Comparison of ENCODE assay signal across 8 cellular contexts in genomic region chr5:141992349-141992963, GRCh38. TPM values are rescaled to one million over a fixed set of nuclear protein-coding genes. Genes with fewer than 3 reads are reported as not detected.
DNase-seq lines count a peak whose midpoint lies in the region; ATAC-seq and TF ChIP-seq lines count a peak whose summit lies in the region.

No MANE protein-coding gene starts in this region.

- no peaks in the 10 kb centered on the region for H3K27me3 Mint-ChIP-seq in activated T-cell treated with anti-CD3 and anti-CD28 coated beads, Interleukin-2, amount 50 U/mL, for 4 hours (ENCODE audit: low read depth)
- H3K27me3 Mint-ChIP-seq in type B pancreatic cell: no peaks in the 10 kb centered on the region

- no peak overlapping the region for H3K4me3 Mint-ChIP-seq in activated T-cell treated with anti-CD3 and anti-CD28 coated beads, Interleukin-2, amount 50 U/mL, for 4 hours
- no peak overlapping the region for H3K4me3 Mint-ChIP-seq in type B pancreatic cell

- DNase-seq in HT-29 (ENCODE audit: low spot score) (peak; percentile 89), RKO (ENCODE audit: low spot score) (peak; percentile 64), fibroblast of peridontal ligament (ENCODE audit: extremely low read depth) (peak; percentile 76), occipital lobe (lab: John Stamatoyannopoulos, UW) (peak; percentile 11), type B pancreatic cell (ENCODE audit: extremely low spot score, unreplicated experiment) (no peak), putamen (ENCODE audit: low spot score) (no peak)
- peak; percentile 85 for DNase-seq in activated T-cell treated with anti-CD3 and anti-CD28 coated beads, Interleukin-2, amount 50 U/mL, for 4 hours

- peak; percentile 65 to 69 for ATAC-seq in activated T-cell treated with anti-CD3 and anti-CD28 coated beads, Interleukin-2, amount 50 U/mL, for 4 hours

- peaks cover 7% of the 10 kb centered on the region for H3K4me1 Mint-ChIP-seq in activated T-cell treated with anti-CD3 and anti-CD28 coated beads, Interleukin-2, amount 50 U/mL, for 4 hours (ENCODE audit: low read depth)
- peaks cover 5% of the 10 kb centered on the region for H3K4me1 Mint-ChIP-seq in type B pancreatic cell (ENCODE audit: unreplicated experiment)

- H3K36me3 Mint-ChIP-seq in activated T-cell treated with anti-CD3 and anti-CD28 coated beads, Interleukin-2, amount 50 U/mL, for 4 hours (ENCODE audit: insufficient read depth): peaks cover 28% of the 10 kb centered on the region
- peaks cover 24% of the 10 kb centered on the region for H3K36me3 Mint-ChIP-seq in type B pancreatic cell

- H3K9me3 Mint-ChIP-seq in activated T-cell treated with anti-CD3 and anti-CD28 coated beads, Interleukin-2, amount 50 U/mL, for 4 hours: no peaks in the 10 kb centered on the region
- no peaks in the 10 kb centered on the region for H3K9me3 Mint-ChIP-seq in type B pancreatic cell

- no peak overlapping the region for H3K27ac Mint-ChIP-seq in type B pancreatic cell

- no peak overlapping the region for H3K4me3 ChIP-seq in GM12875 (ENCODE audit: low read depth, low read length)

- TF ChIP-seq CTCF in GM12875 (IDR thresholded peaks at IDR 0.05; ENCODE audit: borderline replicate concordance, insufficient read depth, low read depth, low read length) (peak; percentile 55; the same call in 1 of the 2 replicates), type B pancreatic cell (conservative IDR thresholded peaks at IDR 0.05) (peak; percentile 94)

RNA-seq across cellular contexts. Expression of gene GNPDA1, which starts 20.4 kb away (rescaled TPM):
- 34.0 and 37.3 TPM in 2 replicates for total RNA-seq in HT-29 (2014; rRNA removed; shearing (Covaris generic))
- 100 to 1,000 TPM; 147 to 196 (median 149) TPM for total RNA-seq in activated T-cell treated with anti-CD3 and anti-CD28 coated beads, Interleukin-2, amount 50 U/mL, for 4 hours
- total RNA-seq in occipital lobe (20.3 TPM), type B pancreatic cell (ENCODE audit: low replicate concordance) (41.3 and 50.4 TPM in 2 replicates)

RNA-seq across cellular contexts. Expression of gene RNF14, which starts 23.6 kb away (rescaled TPM):
- 12.0 and 17.5 TPM in 2 replicates for total RNA-seq in HT-29 (2014; rRNA removed; shearing (Covaris generic))
- 10 to 100 TPM; 33.9 to 37.9 (median 35.2) TPM for total RNA-seq in activated T-cell treated with anti-CD3 and anti-CD28 coated beads, Interleukin-2, amount 50 U/mL, for 4 hours
- total RNA-seq in occipital lobe: 72.1 TPM
- 39.8 and 59.2 TPM in 2 replicates for total RNA-seq in type B pancreatic cell (ENCODE audit: low replicate concordance)

RNA-seq across cellular contexts. Expression of gene PCDH12, which starts 34.5 kb away (rescaled TPM):
- not detected in 2 replicates for total RNA-seq in HT-29 (2014; rRNA removed; shearing (Covaris generic))
- under 1 TPM; 0.13 to 0.65 (median 0.24) TPM for total RNA-seq in activated T-cell treated with anti-CD3 and anti-CD28 coated beads, Interleukin-2, amount 50 U/mL, for 4 hours
- total RNA-seq in occipital lobe: 2.8 TPM
- total RNA-seq in type B pancreatic cell (ENCODE audit: low replicate concordance): not detected in 2 replicates

Comparison
In these comparisons a context has a peak if more than half of its experiments do, and no peak if none do; other contexts are left out.
1. DNase-seq: peak in HT-29 (single experiment), RKO (single experiment), activated T-cell treated with anti-CD3 and anti-CD28 coated beads, Interleukin-2, amount 50 U/mL, for 4 hours (single experiment), fibroblast of peridontal ligament (single experiment) and occipital lobe (single experiment); none in type B pancreatic cell (single experiment) and putamen (single experiment).